Comparison of ENCODE assay signal across 9 cellular contexts in the genomic region with DNA sequence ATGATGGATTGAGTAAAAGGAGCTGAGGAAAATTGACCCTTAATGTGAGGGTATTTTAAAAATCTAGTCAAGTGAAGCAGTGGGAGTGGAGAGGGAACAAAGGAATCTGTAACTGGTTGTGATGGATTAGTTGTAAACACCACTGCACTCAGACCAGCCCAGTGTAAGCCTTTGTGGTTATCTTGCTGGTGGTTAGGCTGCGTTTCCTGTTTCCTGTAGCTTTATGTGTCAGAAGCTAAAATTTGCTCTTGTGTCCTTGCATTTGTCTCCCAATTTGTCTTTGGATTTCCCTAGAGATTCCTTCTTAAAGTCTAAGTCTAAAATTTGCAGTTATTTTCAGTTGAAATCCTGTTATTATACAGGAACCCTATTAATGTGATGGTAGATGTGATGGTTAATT. TPM values are rescaled to one million over a fixed set of nuclear protein-coding genes. Genes with fewer than 3 reads are reported as not detected.
A peak's percentile ranks its signal among the peaks of the same experiment; 100 is the strongest.
DNase-seq lines count a peak whose midpoint lies in the region; ATAC-seq and TF ChIP-seq lines count a peak whose summit lies in the region.
"Had no signal": no experiment of that assay in that cellular context is flagged by ENCODE, and none has a peak within 500 bp of the region (broad histone marks: within the 10 kb centered on the region; RNA-seq: fewer than 3 reads in every experiment).

No MANE protein-coding gene starts in this region.

- TF ChIP-seq CTCF in uterus (IDR thresholded peaks at IDR 0.05): no peak

- peaks cover 0 to 3% of the 10 kb centered on the region in 2 donors for H3K9me3 Mint-ChIP-seq in effector memory CD8-positive, alpha-beta T cell

- no peaks in the 10 kb centered on the region for H3K27me3 ChIP-seq in uterus

- H3K36me3 Mint-ChIP-seq in effector memory CD8-positive, alpha-beta T cell (ENCODE audit: insufficient read depth): no peaks in the 10 kb centered on the region

- no peaks in the 10 kb centered on the region for H3K4me1 ChIP-seq in uterus

- H3K4me3 ChIP-seq in uterus: no peak overlapping the region

- TF ChIP-seq POLR2A in uterus (IDR thresholded peaks at IDR 0.05): no peak

- intact Hi-C loops in uterus (cut with DNase I; ENCODE audit: low total_unique reads): no loop called here

- no peaks in the 10 kb centered on the region for H3K9me3 ChIP-seq in uterus

- peaks cover 27 to 49% of the 10 kb centered on the region in 2 donors for H3K4me1 Mint-ChIP-seq in effector memory CD8-positive, alpha-beta T cell (ENCODE audit: low read depth in 2 of 2)

- H3K4me3 Mint-ChIP-seq in effector memory CD8-positive, alpha-beta T cell: peak overlapping the region; percentile 50 to 75

- H3K27ac ChIP-seq in uterus: no peak overlapping the region

- H3K27me3 Mint-ChIP-seq in effector memory CD8-positive, alpha-beta T cell: no peaks in the 10 kb centered on the region

- no peaks in the 10 kb centered on the region for H3K36me3 ChIP-seq in uterus

- peak; percentile 93 for ATAC-seq in GM21390 (IDR thresholded peaks at IDR 0.05; ENCODE audit: unreplicated experiment)
- peak; percentile 74 for ATAC-seq in HG03575 (IDR thresholded peaks at IDR 0.05; ENCODE audit: extremely low read depth, insufficient number of reproducible peaks, low FRiP score, unreplicated experiment)
- peak; percentile 97 for ATAC-seq in effector memory CD8-positive, alpha-beta T cell (replicated peaks)

- H3K27ac Mint-ChIP-seq in effector memory CD8-positive, alpha-beta T cell: peak overlapping the region in 1 of 2 donors; percentile 5

- DNase-seq in ELR (ENCODE audit: low read depth): peak; percentile 50
- DNase-seq in effector memory CD8-positive, alpha-beta T cell: peak in 2 of 3 experiments; percentile 17 to 23
- no peak for DNase-seq in iPS-NIHi7 (ENCODE audit: extremely low spot score)
- no peak for DNase-seq in uterus
- DNase-seq in NOMO-1 treated with dmso at 0.1 percent for 144 hours (lab: John Stamatoyannopoulos, UW; ENCODE audit: unreplicated experiment): no peak
- DNase-seq in DMS79 treated with DMSO at 0.1 percent for 48 hours (lab: John Stamatoyannopoulos, UW): no peak

RNA-seq across cellular contexts. Expression of gene IFNA21, which starts 6.3 kb away (rescaled TPM):
- total RNA-seq in uterus: not detected
- total RNA-seq: skeletal muscle tissue had no signal

RNA-seq across cellular contexts. Expression of gene IFNW1, which starts 18.5 kb away (rescaled TPM):
- total RNA-seq in uterus: not detected
- total RNA-seq: skeletal muscle tissue had no signal

RNA-seq across cellular contexts. Expression of gene IFNA4, which starts 27.2 kb away (rescaled TPM):
- not detected for total RNA-seq in uterus
- total RNA-seq: skeletal muscle tissue had no signal

RNA-seq across cellular contexts. Expression of gene IFNA7, which starts 41.8 kb away (rescaled TPM):
- not detected for total RNA-seq in uterus
- total RNA-seq: skeletal muscle tissue had no signal

RNA-seq across cellular contexts. Expression of gene IFNA10, which starts 46.8 kb away (rescaled TPM):
- total RNA-seq in uterus: not detected
- total RNA-seq: skeletal muscle tissue had no signal

Comparison
In these comparisons a context has a peak if more than half of its experiments do, and no peak if none do; other contexts are left out.
1. DNase-seq: peak in ELR (single experiment) and effector memory CD8-positive, alpha-beta T cell (2 of 3); none in iPS-NIHi7 (single experiment), uterus (0 of 2), NOMO-1 treated with dmso at 0.1 percent for 144 hours (single experiment) and DMS79 treated with DMSO at 0.1 percent for 48 hours (single experiment).
2. Peak in every context shown above with its lines, with median percentiles within 50 percentile points of each other: ATAC-seq.